In genomic region chr19:45110811-45111210, GRCh38 we compare ENCODE assay signal across 1 cellular context.
TF ChIP-seq lines count a peak whose summit lies in the region.

No MANE protein-coding gene starts in this region.

TF ChIP-seq in K562, 482 proteins besides CTCF, POLR2A, EP300 and RAD21:
- TF ChIP-seq ZNF282 (CRISPR knock-in tag; IDR thresholded peaks at IDR 0.05) (no peak), C11orf30 (IDR thresholded peaks at IDR 0.05; ENCODE audit: low read depth) (peak; percentile 52), BRF2 (IDR thresholded peaks at IDR 0.05; ENCODE audit: borderline replicate concordance, insufficient read depth, insufficient read length) (no peak), HOXB6 (CRISPR knock-in tag; IDR thresholded peaks at IDR 0.05; ENCODE audit: borderline replicate concordance) (no peak), ZNF445 (CRISPR knock-in tag; IDR thresholded peaks at IDR 0.05; ENCODE audit: low read depth) (no peak), ZNF785 (CRISPR knock-in tag; IDR thresholded peaks at IDR 0.05) (no peak), E2F5 (CRISPR knock-in tag; IDR thresholded peaks at IDR 0.05) (no peak), ZNF347 (CRISPR knock-in tag; IDR thresholded peaks at IDR 0.05; ENCODE audit: low read depth) (no peak), DMBX1 (CRISPR knock-in tag; IDR thresholded peaks at IDR 0.05; ENCODE audit: borderline replicate concordance) (no peak), ZNF408 (CRISPR knock-in tag; IDR thresholded peaks at IDR 0.05; ENCODE audit: low read depth) (no peak), MAFK (IDR thresholded peaks at IDR 0.05; ENCODE audit: low read length) (peak; percentile 18; the same call in 1 of the 2 replicates), TAF7 (tag; IDR thresholded peaks at IDR 0.05) (no peak), MAFG (tag; conservative IDR thresholded peaks at IDR 0.05) (0 out of 2 replicates have a peak, but pooled peaks have one; percentile 27), PHF8 (IDR thresholded peaks at IDR 0.05; ENCODE audit: borderline replicate concordance, low read length) (no peak), KAT7 (CRISPR knock-in tag; IDR thresholded peaks at IDR 0.05; ENCODE audit: borderline replicate concordance) (no peak), ZKSCAN3 (CRISPR knock-in tag; IDR thresholded peaks at IDR 0.05) (no peak), IFI16 (CRISPR knock-in tag; IDR thresholded peaks at IDR 0.05) (no peak), NFE2 (IDR thresholded peaks at IDR 0.05; ENCODE audit: low read depth) (peak; percentile 70), ZNF316 (IDR thresholded peaks at IDR 0.05) (0 out of 2 replicates have a peak, but pooled peaks have one; percentile 30), LARP7 (IDR thresholded peaks at IDR 0.05) (no peak), KDM5B (IDR thresholded peaks at IDR 0.05; ENCODE audit: insufficient replicate concordance, low read depth, low read length) (no peak), NCOA2 (IDR thresholded peaks at IDR 0.05; ENCODE audit: partially characterized antibody in 2 of 2) (no peak), POLR3G (IDR thresholded peaks at IDR 0.05; ENCODE audit: extremely low read depth, insufficient read length, insufficient replicate concordance) (no peak)
- TF ChIP-seq, protein P1, sequence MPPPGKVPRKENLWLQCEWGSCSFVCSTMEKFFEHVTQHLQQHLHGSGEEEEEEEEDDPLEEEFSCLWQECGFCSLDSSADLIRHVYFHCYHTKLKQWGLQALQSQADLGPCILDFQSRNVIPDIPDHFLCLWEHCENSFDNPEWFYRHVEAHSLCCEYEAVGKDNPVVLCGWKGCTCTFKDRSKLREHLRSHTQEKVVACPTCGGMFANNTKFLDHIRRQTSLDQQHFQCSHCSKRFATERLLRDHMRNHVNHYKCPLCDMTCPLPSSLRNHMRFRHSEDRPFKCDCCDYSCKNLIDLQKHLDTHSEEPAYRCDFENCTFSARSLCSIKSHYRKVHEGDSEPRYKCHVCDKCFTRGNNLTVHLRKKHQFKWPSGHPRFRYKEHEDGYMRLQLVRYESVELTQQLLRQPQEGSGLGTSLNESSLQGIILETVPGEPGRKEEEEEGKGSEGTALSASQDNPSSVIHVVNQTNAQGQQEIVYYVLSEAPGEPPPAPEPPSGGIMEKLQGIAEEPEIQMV (tag; conservative IDR thresholded peaks at IDR 0.05; ENCODE audit: low read depth): no peak
- TF ChIP-seq, protein P2, sequence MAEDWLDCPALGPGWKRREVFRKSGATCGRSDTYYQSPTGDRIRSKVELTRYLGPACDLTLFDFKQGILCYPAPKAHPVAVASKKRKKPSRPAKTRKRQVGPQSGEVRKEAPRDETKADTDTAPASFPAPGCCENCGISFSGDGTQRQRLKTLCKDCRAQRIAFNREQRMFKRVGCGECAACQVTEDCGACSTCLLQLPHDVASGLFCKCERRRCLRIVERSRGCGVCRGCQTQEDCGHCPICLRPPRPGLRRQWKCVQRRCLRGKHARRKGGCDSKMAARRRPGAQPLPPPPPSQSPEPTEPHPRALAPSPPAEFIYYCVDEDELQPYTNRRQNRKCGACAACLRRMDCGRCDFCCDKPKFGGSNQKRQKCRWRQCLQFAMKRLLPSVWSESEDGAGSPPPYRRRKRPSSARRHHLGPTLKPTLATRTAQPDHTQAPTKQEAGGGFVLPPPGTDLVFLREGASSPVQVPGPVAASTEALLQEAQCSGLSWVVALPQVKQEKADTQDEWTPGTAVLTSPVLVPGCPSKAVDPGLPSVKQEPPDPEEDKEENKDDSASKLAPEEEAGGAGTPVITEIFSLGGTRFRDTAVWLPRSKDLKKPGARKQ (CRISPR knock-in tag; IDR thresholded peaks at IDR 0.05): no peak
- TF ChIP-seq, protein P3, sequence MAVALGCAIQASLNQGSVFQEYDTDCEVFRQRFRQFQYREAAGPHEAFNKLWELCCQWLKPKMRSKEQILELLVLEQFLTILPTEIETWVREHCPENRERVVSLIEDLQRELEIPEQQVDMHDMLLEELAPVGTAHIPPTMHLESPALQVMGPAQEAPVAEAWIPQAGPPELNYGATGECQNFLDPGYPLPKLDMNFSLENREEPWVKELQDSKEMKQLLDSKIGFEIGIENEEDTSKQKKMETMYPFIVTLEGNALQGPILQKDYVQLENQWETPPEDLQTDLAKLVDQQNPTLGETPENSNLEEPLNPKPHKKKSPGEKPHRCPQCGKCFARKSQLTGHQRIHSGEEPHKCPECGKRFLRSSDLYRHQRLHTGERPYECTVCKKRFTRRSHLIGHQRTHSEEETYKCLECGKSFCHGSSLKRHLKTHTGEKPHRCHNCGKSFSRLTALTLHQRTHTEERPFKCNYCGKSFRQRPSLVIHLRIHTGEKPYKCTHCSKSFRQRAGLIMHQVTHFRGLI (CRISPR knock-in tag; IDR thresholded peaks at IDR 0.05): no peak
- TF ChIP-seq, protein P4, sequence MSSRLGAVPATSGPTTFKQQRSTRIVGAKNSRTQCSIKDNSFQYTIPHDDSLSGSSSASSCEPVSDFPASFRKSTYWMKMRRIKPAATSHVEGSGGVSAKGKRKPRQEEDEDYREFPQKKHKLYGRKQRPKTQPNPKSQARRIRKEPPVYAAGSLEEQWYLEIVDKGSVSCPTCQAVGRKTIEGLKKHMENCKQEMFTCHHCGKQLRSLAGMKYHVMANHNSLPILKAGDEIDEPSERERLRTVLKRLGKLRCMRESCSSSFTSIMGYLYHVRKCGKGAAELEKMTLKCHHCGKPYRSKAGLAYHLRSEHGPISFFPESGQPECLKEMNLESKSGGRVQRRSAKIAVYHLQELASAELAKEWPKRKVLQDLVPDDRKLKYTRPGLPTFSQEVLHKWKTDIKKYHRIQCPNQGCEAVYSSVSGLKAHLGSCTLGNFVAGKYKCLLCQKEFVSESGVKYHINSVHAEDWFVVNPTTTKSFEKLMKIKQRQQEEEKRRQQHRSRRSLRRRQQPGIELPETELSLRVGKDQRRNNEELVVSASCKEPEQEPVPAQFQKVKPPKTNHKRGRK (tag; IDR thresholded peaks at IDR 0.05): no peak
TF ChIP-seq in K562: peak in this region for 5.
